Comparison of ENCODE assay signal across 16 cellular contexts in genomic region chr13:47480121-47480520, GRCh38.
DNase-seq lines count a peak whose midpoint lies in the region; ATAC-seq and TF ChIP-seq lines count a peak whose summit lies in the region.
"Had no signal": no experiment of that assay in that cellular context is flagged by ENCODE, and none has a peak within 500 bp of the region (broad histone marks: within the 10 kb centered on the region; RNA-seq: fewer than 3 reads in every experiment).

No MANE protein-coding gene starts in this region.

- dilution Hi-C loops in mammary epithelial cell (cut with HindIII; ENCODE audit: low sequenced_read_pairs): no loop called here

- H3K9me3 ChIP-seq in mammary epithelial cell (replicated peaks; ENCODE audit: insufficient read depth, low read length): no peaks in the 10 kb centered on the region
- H3K9me3 ChIP-seq in left lung: no peaks in the 10 kb centered on the region
- H3K9me3 ChIP-seq: gastroesophageal sphincter had no signal

- WGBS in mammary epithelial cell (ENCODE audit: low coverage, missing lambda C conversion rate): 58% methylated on average over 4 of the region's 4 CpGs

- DNase-seq in BJ (ENCODE audit: low read depth) (peak; percentile 67), NCI-H226 (peak; percentile 83), mammary epithelial cell (peak; percentile 76), left lung (no peak), epidermal melanocyte (ENCODE audit: insufficient read length, low spot score) (no peak), iPS-NIHi7 (ENCODE audit: extremely low spot score) (no peak), dedifferentiated amniotic fluid mesenchymal stem cell (ENCODE audit: extremely low spot score) (no peak)
- DNase-seq in stimulated activated CD4-positive, alpha-beta T cell treated with anti-CD3 and anti-CD28 coated beads, Interleukin-4, amount 100 ng/mL, for 1 hour: no peak
- DNase-seq: activated CD4-positive, alpha-beta memory T cell treated with anti-CD3 and anti-CD28 coated beads for 36 hours; C1 segment of cervical spinal cord; dorsolateral prefrontal cortex; islet precursor cell; posterior cingulate gyrus; Right ventricle myocardium superior; T-helper 9 cell had no signal

- in situ Hi-C loops in mammary epithelial cell (cut with MboI; ENCODE audit: low sequenced_read_pairs in 2 of 2): no loop called here

- H3K27me3 ChIP-seq in BJ (ENCODE audit: control insufficient read depth, insufficient read depth, low read length) (no peaks in the 10 kb centered on the region), mammary epithelial cell (ENCODE audit: insufficient read depth, low read length) (no peaks in the 10 kb centered on the region), left lung (no peaks in the 10 kb centered on the region)
- H3K27me3 ChIP-seq: dorsolateral prefrontal cortex, gastroesophageal sphincter had no signal

- H3K79me2 ChIP-seq in mammary epithelial cell (ENCODE audit: insufficient read depth, low read length): no peaks in the 10 kb centered on the region

- TF ChIP-seq CTCF in BJ (IDR thresholded peaks at IDR 0.05; ENCODE audit: insufficient read depth, low read depth, low read length) (no peak), mammary epithelial cell (conservative IDR thresholded peaks at IDR 0.05 in 1 of 2, IDR thresholded peaks at IDR 0.05 in 1 of 2; ENCODE audit: extremely low read depth in 1 of 2, insufficient read depth in 1 of 2, low read depth in 1 of 2, low read length in 2 of 2) (no peak), left lung (IDR thresholded peaks at IDR 0.05) (no peak)

- CTCF ChIA-PET in BJ (lab: Yijun Ruan, JAX) (interaction anchor here (0.6 to 1.4 kb wide), 7 partner anchors 10 to 586 kb away, joined by 3 to 6 read pairs (median 3); no protein-coding TSS in a partner anchor), mammary epithelial cell (lab: Charles Lee; ENCODE audit: low non-redundant PET) (no interaction called here)

- H3K27ac ChIP-seq in mammary epithelial cell (ENCODE audit: insufficient read depth, low read depth, low read length): peak overlapping the region; percentile 33
- no peak overlapping the region for H3K27ac ChIP-seq in left lung
- H3K27ac ChIP-seq: dorsolateral prefrontal cortex, gastroesophageal sphincter had no signal

- H3K36me3 ChIP-seq in BJ (ENCODE audit: control insufficient read depth, insufficient read depth, low read length) (no peaks in the 10 kb centered on the region), mammary epithelial cell (ENCODE audit: insufficient read depth, low read length) (no peaks in the 10 kb centered on the region), left lung (no peaks in the 10 kb centered on the region)
- H3K36me3 ChIP-seq: gastroesophageal sphincter had no signal

- POLR2A ChIA-PET in BJ (lab: Charles Lee): interaction anchor here (0.6 to 0.7 kb wide), 2 partner anchors 20 to 40 kb away, joined by 3 read pairs; no protein-coding TSS in a partner anchor

- no TSS peak for BruUV-seq in mammary epithelial cell (replicated peaks; lab: Mats Ljungman, UMichigan)

- H4K20me1 ChIP-seq in mammary epithelial cell (ENCODE audit: insufficient read depth, low read length): no peaks in the 10 kb centered on the region

- peak; percentile 44 for ATAC-seq in left lung
- ATAC-seq: gastroesophageal sphincter had no signal

- no peak overlapping the region for H3K9ac ChIP-seq in mammary epithelial cell (ENCODE audit: insufficient read depth, low read length)

- no peak overlapping the region for H3K4me2 ChIP-seq in mammary epithelial cell (ENCODE audit: insufficient read depth, low read depth, low read length)

- H3K4me3 ChIP-seq in BJ (ENCODE audit: low read depth, low read length) (no peak overlapping the region), mammary epithelial cell (replicated peaks in 1 of 3; ENCODE audit: insufficient read depth in 1 of 3, low read depth in 2 of 3, low read length in 3 of 3) (no peak overlapping the region), left lung (no peak overlapping the region)
- H3K4me3 ChIP-seq: dorsolateral prefrontal cortex, gastroesophageal sphincter had no signal

- H2AFZ ChIP-seq in mammary epithelial cell (ENCODE audit: low read depth, low read length): peak overlapping the region; percentile 45

- intact Hi-C loops in mammary epithelial cell (cut with micrococcal nuclease) (no loop called here), left lung (cut with DNase I) (no loop called here)

- H3K4me1 ChIP-seq in mammary epithelial cell (ENCODE audit: insufficient read depth, low read length) (peaks cover 19% of the 10 kb centered on the region), left lung (no peaks in the 10 kb centered on the region)
- H3K4me1 ChIP-seq: gastroesophageal sphincter had no signal

Comparison
In these comparisons a context has a peak if more than half of its experiments do, and no peak if none do; other contexts are left out.
1. DNase-seq: peak in BJ (single experiment), NCI-H226 (single experiment) and mammary epithelial cell (single experiment); none in left lung (0 of 2), epidermal melanocyte (single experiment), iPS-NIHi7 (single experiment), dedifferentiated amniotic fluid mesenchymal stem cell (single experiment) and stimulated activated CD4-positive, alpha-beta T cell treated with anti-CD3 and anti-CD28 coated beads, Interleukin-4, amount 100 ng/mL, for 1 hour (single experiment).